Comparison of ENCODE assay signal across 8 cellular contexts in genomic region chr1:121395718-121396201, GRCh38.
DNase-seq lines count a peak whose midpoint lies in the region; ATAC-seq and TF ChIP-seq lines count a peak whose summit lies in the region.
"Not testable (repeated sequence)": the region's sequence is repeated elsewhere in the genome, so short reads cannot be mapped to it uniquely, and the experiment has no call there.

No MANE protein-coding gene starts in this region.

- H3K9me3 ChIP-seq in DND-41 (ENCODE audit: insufficient read depth, low read length, severe bottlenecking); endodermal cell (ENCODE audit: control insufficient read depth, low read length); iPS-18c (ENCODE audit: control insufficient read depth, insufficient read depth, low read length): not testable (repeated sequence)

- not testable (repeated sequence) for H3K9ac ChIP-seq in DND-41 (ENCODE audit: low read depth, low read length); endodermal cell (ENCODE audit: extremely low read depth, low read length, poor library complexity, severe bottlenecking)

- H3K4me1 Mint-ChIP-seq in activated naive CD8-positive, alpha-beta T cell (ENCODE audit: low read depth); endodermal cell; osteocyte (ENCODE audit: unreplicated experiment); type B pancreatic cell (ENCODE audit: unreplicated experiment): not testable (repeated sequence)

- H4K20me1 ChIP-seq in DND-41 (ENCODE audit: insufficient read depth, low read length), result not testable (repeated sequence)

- not testable (repeated sequence) for H3K4me3 ChIP-seq in DND-41 (ENCODE audit: low read depth in 1 of 2, low read length in 2 of 2); endodermal cell (ENCODE audit: low read length)
- H3K4me3 ChIP-seq in iPS-18c (ENCODE audit: insufficient read depth, low read depth, low read length), result peak overlapping the region; percentile 47; the same call in 1 of the 2 replicates

- TF ChIP-seq CTCF in DND-41 (IDR thresholded peaks at IDR 0.05; ENCODE audit: borderline replicate concordance, extremely low read depth, low read length, poor library complexity, severe bottlenecking); endodermal cell (conservative IDR thresholded peaks at IDR 0.05); osteocyte (IDR thresholded peaks at IDR 0.05); type B pancreatic cell (conservative IDR thresholded peaks at IDR 0.05): not testable (repeated sequence)

- H3K36me3 Mint-ChIP-seq in activated naive CD8-positive, alpha-beta T cell; endodermal cell (ENCODE audit: low read depth); osteocyte (ENCODE audit: unreplicated experiment): not testable (repeated sequence)
- peaks cover 10% of the 10 kb centered on the region for H3K36me3 Mint-ChIP-seq in type B pancreatic cell

- peak overlapping the region; percentile 79 for H3K4me3 Mint-ChIP-seq in activated naive CD8-positive, alpha-beta T cell
- peak overlapping the region; percentile 74 for H3K4me3 Mint-ChIP-seq in endodermal cell
- peak overlapping the region; percentile 78 for H3K4me3 Mint-ChIP-seq in osteocyte (ENCODE audit: unreplicated experiment)
- H3K4me3 Mint-ChIP-seq in type B pancreatic cell, result peak overlapping the region; percentile 85

- H3K27ac Mint-ChIP-seq in activated naive CD8-positive, alpha-beta T cell; endodermal cell; osteocyte (ENCODE audit: unreplicated experiment); type B pancreatic cell: not testable (repeated sequence)

- not testable (repeated sequence) for H3K4me1 ChIP-seq in DND-41 (ENCODE audit: insufficient read depth, low read length); endodermal cell (ENCODE audit: control insufficient read depth, insufficient read depth, low read length)

- H3K27me3 ChIP-seq in DND-41 (ENCODE audit: insufficient read depth, low read length, poor library complexity), result peaks cover 17% of the 10 kb centered on the region
- not testable (repeated sequence) for H3K27me3 ChIP-seq in endodermal cell (ENCODE audit: control insufficient read depth, insufficient read depth, low read length, poor library complexity, severe bottlenecking)

- not testable (repeated sequence) for H3K36me3 ChIP-seq in DND-41 (ENCODE audit: insufficient read depth, low read length); endodermal cell (ENCODE audit: control insufficient read depth, insufficient read depth, low read length)

- not testable (repeated sequence) for DNase-seq in DND-41; osteocyte (ENCODE audit: extremely low spot score, unreplicated experiment); type B pancreatic cell (ENCODE audit: extremely low spot score, unreplicated experiment)
- DNase-seq in NCI-H1105 treated with DMSO at 0.1 percent for 48 hours (lab: John Stamatoyannopoulos, UW) (peak; percentile 32), T-helper 9 cell (peak; percentile 18), endodermal cell (peak; percentile 61)

- H3K9me3 Mint-ChIP-seq in activated naive CD8-positive, alpha-beta T cell (ENCODE audit: low read depth); osteocyte (ENCODE audit: unreplicated experiment); type B pancreatic cell: not testable (repeated sequence)
- peaks cover 11% of the 10 kb centered on the region for H3K9me3 Mint-ChIP-seq in endodermal cell

- not testable (repeated sequence) for H2AFZ ChIP-seq in DND-41 (ENCODE audit: low read depth, low read length)

- not testable (repeated sequence) for ATAC-seq in DND-41 (ENCODE audit: insufficient read depth, low read depth)

- not testable (repeated sequence) for H3K27me3 Mint-ChIP-seq in activated naive CD8-positive, alpha-beta T cell; osteocyte (ENCODE audit: unreplicated experiment)
- H3K27me3 Mint-ChIP-seq in endodermal cell (ENCODE audit: insufficient read depth) (peaks cover 16% of the 10 kb centered on the region), type B pancreatic cell (peaks cover 16% of the 10 kb centered on the region)

- not testable (repeated sequence) for H3K27ac ChIP-seq in DND-41 (ENCODE audit: low read length); endodermal cell (ENCODE audit: low read depth, low read length)

- WGBS in endodermal cell (ENCODE audit: insufficient coverage in 1 of 2, insufficient read length in 1 of 2), 2 experiments, result 0 to 1% methylated on average over 1 to 31 of the region's 38 CpGs

- peak overlapping the region; percentile 31; the same call in 1 of the 2 replicates for H3K4me2 ChIP-seq in DND-41 (ENCODE audit: insufficient read depth, low read length)

- not testable (repeated sequence) for H3K79me2 ChIP-seq in DND-41 (ENCODE audit: insufficient read depth, low read length)
